27 cellular contexts compared by ENCODE assay signal in genomic region chr4:101128473-101128872, GRCh38.
"Had no signal": no experiment of that assay in that cellular context is flagged by ENCODE, and none has a peak within 500 bp of the region (broad histone marks: within the 10 kb centered on the region; RNA-seq: fewer than 3 reads in every experiment).

No MANE protein-coding gene starts in this region.

- H3K27ac Mint-ChIP-seq: activated CD4-positive, alpha-beta memory T cell treated with anti-CD3 and anti-CD28 coated beads, Interleukin-2, amount 10 ng/mL, durations not matched to agents 7 days and 5 days; activated CD4-positive, alpha-beta T cell treated with anti-CD3 and anti-CD28 coated beads, Interleukin-2, amount 10 ng/mL, durations not matched to agents 7 days and 5 days; activated T-helper 17 cell treated with anti-CD3 and anti-CD28 coated beads, Interleukin-2, amount 50 U/mL, for 72 hours; dendritic cell treated with granulocyte-macrophage colony-stimulating factor and Interleukin-4, amounts not matched to agents 40 ng/mL and 50 ng/mL, for 4 days; endodermal cell; naive thymus-derived CD4-positive, alpha-beta T cell; T-helper 17 cell had no signal

- H3K36me3 ChIP-seq: esophagus muscularis mucosa, heart left ventricle, left ventricle myocardium inferior, right atrium auricular region, tibial nerve had no signal

- H3K4me3 ChIP-seq: esophagus muscularis mucosa, heart left ventricle, left ventricle myocardium inferior, lung, right atrium auricular region, smooth muscle cell, tibial nerve had no signal

- H3K27ac ChIP-seq: esophagus muscularis mucosa, foreskin keratinocyte, heart left ventricle, left ventricle myocardium inferior, right atrium auricular region, tibial nerve had no signal

- H3K27me3 ChIP-seq: esophagus muscularis mucosa, foreskin keratinocyte, heart left ventricle, right atrium auricular region, tibial nerve had no signal

- H3K9me3 ChIP-seq: esophagus muscularis mucosa had no signal

- ATAC-seq: activated T-cell treated with anti-CD3 and anti-CD28 coated beads, Interleukin-2, amount 50 U/mL, for 4 hours; activated T-helper 17 cell treated with anti-CD3 and anti-CD28 coated beads, Interleukin-2, amount 50 U/mL, for 72 hours; foreskin keratinocyte; heart left ventricle; naive thymus-derived CD4-positive, alpha-beta T cell; T-helper 17 cell had no signal

- H3K9me3 Mint-ChIP-seq: activated T-cell treated with anti-CD3 and anti-CD28 coated beads, Interleukin-2, amount 50 U/mL, for 4 hours; dendritic cell treated with granulocyte-macrophage colony-stimulating factor and Interleukin-4, amounts not matched to agents 40 ng/mL and 50 ng/mL, for 4 days had no signal

- DNase-seq: activated CD4-positive, alpha-beta memory T cell treated with anti-CD3 and anti-CD28 coated beads, Interleukin-2, amount 10 ng/mL, durations not matched to agents 7 days and 5 days; activated CD4-positive, alpha-beta T cell treated with anti-CD3 and anti-CD28 coated beads, Interleukin-2, amount 10 ng/mL, durations not matched to agents 7 days and 5 days; activated CD4-positive, CD25-positive, alpha-beta regulatory T cell treated with anti-CD3 and anti-CD28 coated beads, Interleukin-2, amount 50 U/mL, for 72 hours; activated gamma-delta T cell treated with Interleukin-2 at 50 U/mL for 16 hours; activated naive CD4-positive, alpha-beta T cell treated with anti-CD3 and anti-CD28 coated beads, Interleukin-2, amount 50 U/mL, for 16 hours; activated T-cell treated with anti-CD3 and anti-CD28 coated beads, Interleukin-2, amount 50 U/mL, for 4 hours; amniotic stem cell; caudate nucleus; endodermal cell; foreskin keratinocyte; hypothalamus; kidney glomerular epithelial cell; left ventricle myocardium inferior; naive thymus-derived CD4-positive, alpha-beta T cell; occipital lobe; stimulated activated CD4-positive, alpha-beta T cell treated with anti-CD3 and anti-CD28 coated beads, Interleukin-1b, Interleukin-23, amount 100 ng/mL, for 48 hours; stimulated activated naive CD4-positive, alpha-beta T cell treated with Interleukin-2 at 50 U/mL for 16 hours; T-helper 17 cell; T1000 had no signal

- H3K4me3 Mint-ChIP-seq: activated CD4-positive, alpha-beta memory T cell treated with anti-CD3 and anti-CD28 coated beads, Interleukin-2, amount 10 ng/mL, durations not matched to agents 7 days and 5 days; activated CD4-positive, alpha-beta T cell treated with anti-CD3 and anti-CD28 coated beads, Interleukin-2, amount 10 ng/mL, durations not matched to agents 7 days and 5 days; activated T-cell treated with anti-CD3 and anti-CD28 coated beads, Interleukin-2, amount 50 U/mL, for 4 hours; activated T-helper 17 cell treated with anti-CD3 and anti-CD28 coated beads, Interleukin-2, amount 50 U/mL, for 72 hours; dendritic cell treated with granulocyte-macrophage colony-stimulating factor and Interleukin-4, amounts not matched to agents 40 ng/mL and 50 ng/mL, for 4 days; endodermal cell; naive thymus-derived CD4-positive, alpha-beta T cell; T-helper 17 cell had no signal

- H3K27me3 Mint-ChIP-seq: activated CD4-positive, alpha-beta memory T cell treated with anti-CD3 and anti-CD28 coated beads, Interleukin-2, amount 10 ng/mL, durations not matched to agents 7 days and 5 days; activated CD4-positive, alpha-beta T cell treated with anti-CD3 and anti-CD28 coated beads, Interleukin-2, amount 10 ng/mL, durations not matched to agents 7 days and 5 days; activated T-helper 17 cell treated with anti-CD3 and anti-CD28 coated beads, Interleukin-2, amount 50 U/mL, for 72 hours; dendritic cell treated with granulocyte-macrophage colony-stimulating factor and Interleukin-4, amounts not matched to agents 40 ng/mL and 50 ng/mL, for 4 days; naive thymus-derived CD4-positive, alpha-beta T cell; T-helper 17 cell had no signal
